Comparison of ENCODE assay signal across 1 cellular context in the genomic region with DNA sequence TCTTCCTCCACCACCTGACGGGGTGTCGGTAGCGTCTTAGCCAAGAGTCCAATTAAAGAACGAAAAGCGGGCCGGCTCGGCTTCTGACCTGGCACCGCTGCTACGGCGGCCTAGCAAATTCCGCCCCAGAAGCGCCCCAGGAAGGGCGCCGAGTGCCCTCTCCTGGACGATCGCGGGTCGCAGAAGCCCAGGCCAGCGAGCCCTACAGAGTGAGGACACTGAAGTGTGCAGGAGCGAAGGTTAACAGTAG.
TF ChIP-seq lines count a peak whose summit lies in the region.

No MANE protein-coding gene starts in this region.

TF ChIP-seq in HepG2, 621 proteins besides CTCF, POLR2A, EP300 and RAD21 (continued from another document and continues in another):
- peak; percentile 64 for TF ChIP-seq ERF (CRISPR knock-in tag; IDR thresholded peaks at IDR 0.05)
- TF ChIP-seq TSC22D2 (CRISPR knock-in tag; IDR thresholded peaks at IDR 0.05; ENCODE audit: borderline replicate concordance), result no peak
- no peak for TF ChIP-seq ZNF367 (CRISPR knock-in tag; IDR thresholded peaks at IDR 0.05; ENCODE audit: borderline replicate concordance)
- no peak for TF ChIP-seq ZNF24 (IDR thresholded peaks at IDR 0.05)
- no peak for TF ChIP-seq ZNF629 (CRISPR knock-in tag; conservative IDR thresholded peaks at IDR 0.05)
- no peak; the same call in 1 of the 2 replicates for TF ChIP-seq ETV6 (CRISPR knock-in tag; conservative IDR thresholded peaks at IDR 0.05)
- no peak for TF ChIP-seq HNF1B (CRISPR knock-in tag; IDR thresholded peaks at IDR 0.05)
- no peak for TF ChIP-seq ZFYVE20 (CRISPR knock-in tag; IDR thresholded peaks at IDR 0.05; ENCODE audit: borderline replicate concordance, low read depth)
- TF ChIP-seq PHF5A (CRISPR knock-in tag; IDR thresholded peaks at IDR 0.05; ENCODE audit: low read depth, unreplicated experiment), result no peak
- no peak; the same call in 1 of the 2 replicates for TF ChIP-seq ZNF589 (CRISPR knock-in tag; conservative IDR thresholded peaks at IDR 0.05)
- TF ChIP-seq HOXA5 (CRISPR knock-in tag; IDR thresholded peaks at IDR 0.05), result no peak
- no peak for TF ChIP-seq NFIC (IDR thresholded peaks at IDR 0.05; ENCODE audit: low read length)
- TF ChIP-seq RFX1 (IDR thresholded peaks at IDR 0.05), result no peak
- TF ChIP-seq REXO4 (CRISPR knock-in tag; IDR thresholded peaks at IDR 0.05; ENCODE audit: borderline replicate concordance), result no peak
- TF ChIP-seq SNAPC2 (CRISPR knock-in tag; IDR thresholded peaks at IDR 0.05), result no peak; the same call in 1 of the 2 replicates
- no peak; the same call in 2 of the 3 replicates for TF ChIP-seq MXI1 (IDR thresholded peaks at IDR 0.05; ENCODE audit: borderline replicate concordance, low read depth, low read length)
- no peak for TF ChIP-seq GTF2F1 (IDR thresholded peaks at IDR 0.05; ENCODE audit: low read length)
- TF ChIP-seq TEF (CRISPR knock-in tag; IDR thresholded peaks at IDR 0.05), result no peak
- no peak for TF ChIP-seq ZHX1 (CRISPR knock-in tag; IDR thresholded peaks at IDR 0.05; ENCODE audit: low read depth)
- TF ChIP-seq, protein P1, sequence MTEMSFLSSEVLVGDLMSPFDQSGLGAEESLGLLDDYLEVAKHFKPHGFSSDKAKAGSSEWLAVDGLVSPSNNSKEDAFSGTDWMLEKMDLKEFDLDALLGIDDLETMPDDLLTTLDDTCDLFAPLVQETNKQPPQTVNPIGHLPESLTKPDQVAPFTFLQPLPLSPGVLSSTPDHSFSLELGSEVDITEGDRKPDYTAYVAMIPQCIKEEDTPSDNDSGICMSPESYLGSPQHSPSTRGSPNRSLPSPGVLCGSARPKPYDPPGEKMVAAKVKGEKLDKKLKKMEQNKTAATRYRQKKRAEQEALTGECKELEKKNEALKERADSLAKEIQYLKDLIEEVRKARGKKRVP (CRISPR knock-in tag; IDR thresholded peaks at IDR 0.05), result peak in 1 of 2 experiments; percentile 62; a peak in 1 of 4 replicates
- TF ChIP-seq ZNF362 (CRISPR knock-in tag; IDR thresholded peaks at IDR 0.05; ENCODE audit: borderline replicate concordance), result no peak; the same call in 1 of the 2 replicates
- no peak for TF ChIP-seq IRX3 (CRISPR knock-in tag; IDR thresholded peaks at IDR 0.05; ENCODE audit: borderline replicate concordance, low read depth)
- TF ChIP-seq ZNF160 (CRISPR knock-in tag; IDR thresholded peaks at IDR 0.05), result no peak
- no peak for TF ChIP-seq KLF11 (CRISPR knock-in tag; IDR thresholded peaks at IDR 0.05)
- no peak for TF ChIP-seq DPF2 (CRISPR knock-in tag; IDR thresholded peaks at IDR 0.05; ENCODE audit: borderline replicate concordance, low read depth)
- 0 out of 2 replicates have a peak, but pooled peaks have one; percentile 15 for TF ChIP-seq HES4 (CRISPR knock-in tag; IDR thresholded peaks at IDR 0.05; ENCODE audit: borderline replicate concordance)
- TF ChIP-seq DDIT3 (CRISPR knock-in tag; IDR thresholded peaks at IDR 0.05), result no peak
- no peak for TF ChIP-seq ZNF263 (CRISPR knock-in tag; IDR thresholded peaks at IDR 0.05)
- TF ChIP-seq SYNCRIP (IDR thresholded peaks at IDR 0.05; ENCODE audit: insufficient read depth, low read depth, low read length), result no peak
- TF ChIP-seq KLF13 (CRISPR knock-in tag; IDR thresholded peaks at IDR 0.05), result no peak
- no peak for TF ChIP-seq TCF7L2 (IDR thresholded peaks at IDR 0.05; ENCODE audit: low read depth, low read length)
- peak; percentile 56; the same call in 1 of the 2 replicates for TF ChIP-seq ZMAT3 (CRISPR knock-in tag; conservative IDR thresholded peaks at IDR 0.05)
- TF ChIP-seq NCOA1 (CRISPR knock-in tag; IDR thresholded peaks at IDR 0.05), result 0 out of 2 replicates have a peak, but pooled peaks have one; percentile 33
- TF ChIP-seq ZNF143 (CRISPR knock-in tag; IDR thresholded peaks at IDR 0.05), result no peak
- TF ChIP-seq ZNF597 (CRISPR knock-in tag; IDR thresholded peaks at IDR 0.05), result no peak
- TF ChIP-seq, protein P2, sequence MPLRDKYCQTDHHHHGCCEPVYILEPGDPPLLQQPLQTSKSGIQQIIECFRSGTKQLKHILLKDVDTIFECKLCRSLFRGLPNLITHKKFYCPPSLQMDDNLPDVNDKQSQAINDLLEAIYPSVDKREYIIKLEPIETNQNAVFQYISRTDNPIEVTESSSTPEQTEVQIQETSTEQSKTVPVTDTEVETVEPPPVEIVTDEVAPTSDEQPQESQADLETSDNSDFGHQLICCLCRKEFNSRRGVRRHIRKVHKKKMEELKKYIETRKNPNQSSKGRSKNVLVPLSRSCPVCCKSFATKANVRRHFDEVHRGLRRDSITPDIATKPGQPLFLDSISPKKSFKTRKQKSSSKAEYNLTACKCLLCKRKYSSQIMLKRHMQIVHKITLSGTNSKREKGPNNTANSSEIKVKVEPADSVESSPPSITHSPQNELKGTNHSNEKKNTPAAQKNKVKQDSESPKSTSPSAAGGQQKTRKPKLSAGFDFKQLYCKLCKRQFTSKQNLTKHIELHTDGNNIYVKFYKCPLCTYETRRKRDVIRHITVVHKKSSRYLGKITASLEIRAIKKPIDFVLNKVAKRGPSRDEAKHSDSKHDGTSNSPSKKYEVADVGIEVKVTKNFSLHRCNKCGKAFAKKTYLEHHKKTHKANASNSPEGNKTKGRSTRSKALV (CRISPR knock-in tag; IDR thresholded peaks at IDR 0.05), result peak; percentile 12; the same call in 1 of the 2 replicates
- no peak for TF ChIP-seq FOXA1 (IDR thresholded peaks at IDR 0.05)
- no peak for TF ChIP-seq FOXA1 (CRISPR knock-in tag; IDR thresholded peaks at IDR 0.05)
- peak; percentile 62 for TF ChIP-seq JARID2 (CRISPR knock-in tag; IDR thresholded peaks at IDR 0.05; ENCODE audit: insufficient replicate concordance)
- TF ChIP-seq, protein P3, sequence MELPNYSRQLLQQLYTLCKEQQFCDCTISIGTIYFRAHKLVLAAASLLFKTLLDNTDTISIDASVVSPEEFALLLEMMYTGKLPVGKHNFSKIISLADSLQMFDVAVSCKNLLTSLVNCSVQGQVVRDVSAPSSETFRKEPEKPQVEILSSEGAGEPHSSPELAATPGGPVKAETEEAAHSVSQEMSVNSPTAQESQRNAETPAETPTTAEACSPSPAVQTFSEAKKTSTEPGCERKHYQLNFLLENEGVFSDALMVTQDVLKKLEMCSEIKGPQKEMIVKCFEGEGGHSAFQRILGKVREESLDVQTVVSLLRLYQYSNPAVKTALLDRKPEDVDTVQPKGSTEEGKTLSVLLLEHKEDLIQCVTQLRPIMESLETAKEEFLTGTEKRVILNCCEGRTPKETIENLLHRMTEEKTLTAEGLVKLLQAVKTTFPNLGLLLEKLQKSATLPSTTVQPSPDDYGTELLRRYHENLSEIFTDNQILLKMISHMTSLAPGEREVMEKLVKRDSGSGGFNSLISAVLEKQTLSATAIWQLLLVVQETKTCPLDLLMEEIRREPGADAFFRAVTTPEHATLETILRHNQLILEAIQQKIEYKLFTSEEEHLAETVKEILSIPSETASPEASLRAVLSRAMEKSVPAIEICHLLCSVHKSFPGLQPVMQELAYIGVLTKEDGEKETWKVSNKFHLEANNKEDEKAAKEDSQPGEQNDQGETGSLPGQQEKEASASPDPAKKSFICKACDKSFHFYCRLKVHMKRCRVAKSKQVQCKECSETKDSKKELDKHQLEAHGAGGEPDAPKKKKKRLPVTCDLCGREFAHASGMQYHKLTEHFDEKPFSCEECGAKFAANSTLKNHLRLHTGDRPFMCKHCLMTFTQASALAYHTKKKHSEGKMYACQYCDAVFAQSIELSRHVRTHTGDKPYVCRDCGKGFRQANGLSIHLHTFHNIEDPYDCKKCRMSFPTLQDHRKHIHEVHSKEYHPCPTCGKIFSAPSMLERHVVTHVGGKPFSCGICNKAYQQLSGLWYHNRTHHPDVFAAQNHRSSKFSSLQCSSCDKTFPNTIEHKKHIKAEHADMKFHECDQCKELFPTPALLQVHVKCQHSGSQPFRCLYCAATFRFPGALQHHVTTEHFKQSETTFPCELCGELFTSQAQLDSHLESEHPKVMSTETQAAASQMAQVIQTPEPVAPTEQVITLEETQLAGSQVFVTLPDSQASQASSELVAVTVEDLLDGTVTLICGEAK (IDR thresholded peaks at IDR 0.05), result no peak
- TF ChIP-seq, protein P3 (CRISPR knock-in tag; IDR thresholded peaks at IDR 0.05), result no peak
- 0 out of 2 replicates have a peak, but pooled peaks have one; percentile 83 for TF ChIP-seq ZNF563 (CRISPR knock-in tag; IDR thresholded peaks at IDR 0.05)
